20 cellular contexts compared by ENCODE assay signal in genomic region chr22:35135165-35135564, GRCh38.
DNase-seq lines count a peak whose midpoint lies in the region; ATAC-seq, FAIRE-seq and TF ChIP-seq lines count a peak whose summit lies in the region.
"Had no signal": no experiment of that assay in that cellular context is flagged by ENCODE, and none has a peak within 500 bp of the region (broad histone marks: within the 10 kb centered on the region; RNA-seq: fewer than 3 reads in every experiment).

No MANE protein-coding gene starts in this region.

- no peak overlapping the region for H3K4me2 ChIP-seq in neuronal stem cell (ENCODE audit: insufficient read depth, low read length, poor library complexity, severe bottlenecking)
- H3K4me2 ChIP-seq in smooth muscle cell, result no peak overlapping the region

- peaks cover 7% of the 10 kb centered on the region for H3K27me3 Mint-ChIP-seq in activated T-helper 2 cell treated with anti-CD3 and anti-CD28 coated beads, Interferon-gamma antibody, Interleukin-2, Interleukin-4, amounts not matched to agents 10 μg/mL and 5 μg/mL and 100 μg/mL, durations not matched to agents 14 hours and 24 hours and 36 hours (ENCODE audit: low read depth)

- no peak for ATAC-seq in GM18502 (IDR thresholded peaks at IDR 0.05; ENCODE audit: poor library complexity, unreplicated experiment)
- ATAC-seq: activated naive CD8-positive, alpha-beta T cell treated with anti-CD3 and anti-CD28 coated beads, Interleukin-2, amount 50 U/mL, for 24 hours; HCT116 had no signal

- H3K36me3 Mint-ChIP-seq in activated T-helper 2 cell treated with anti-CD3 and anti-CD28 coated beads, Interferon-gamma antibody, Interleukin-2, Interleukin-4, amounts not matched to agents 10 μg/mL and 5 μg/mL and 100 μg/mL, durations not matched to agents 14 hours and 24 hours and 36 hours (ENCODE audit: low read depth), result no peaks in the 10 kb centered on the region

- no peak overlapping the region for H2AK5ac ChIP-seq in neuronal stem cell (ENCODE audit: low read depth, low read length)

- peak overlapping the region; percentile 45 to 61 for H3K9ac ChIP-seq in duodenal mucosa (ENCODE audit: low read depth in 1 of 2, low read length in 2 of 2)
- H3K9ac ChIP-seq in neuronal stem cell (ENCODE audit: low read depth, low read length, poor library complexity), result no peak overlapping the region
- no peak overlapping the region for H3K9ac ChIP-seq in smooth muscle cell (ENCODE audit: low read depth)

- H3K4ac ChIP-seq in neuronal stem cell (ENCODE audit: low read length), result no peak overlapping the region

- H3K79me2 ChIP-seq in smooth muscle cell (ENCODE audit: low read depth), result no peaks in the 10 kb centered on the region

- H3K23ac ChIP-seq in neuronal stem cell (ENCODE audit: low read depth, low read length, poor library complexity), result no peak overlapping the region

- H3K4me3 Mint-ChIP-seq in activated T-helper 2 cell treated with anti-CD3 and anti-CD28 coated beads, Interferon-gamma antibody, Interleukin-2, Interleukin-4, amounts not matched to agents 10 μg/mL and 5 μg/mL and 100 μg/mL, durations not matched to agents 14 hours and 24 hours and 36 hours (ENCODE audit: low read depth), result no peak overlapping the region
- H3K4me3 Mint-ChIP-seq: activated naive CD8-positive, alpha-beta T cell treated with anti-CD3 and anti-CD28 coated beads, Interleukin-2, amount 50 U/mL, for 24 hours had no signal

- H3K18ac ChIP-seq in neuronal stem cell (ENCODE audit: low read length), result no peak overlapping the region

- peaks cover 4% of the 10 kb centered on the region for H3K4me1 Mint-ChIP-seq in activated T-helper 2 cell treated with anti-CD3 and anti-CD28 coated beads, Interferon-gamma antibody, Interleukin-2, Interleukin-4, amounts not matched to agents 10 μg/mL and 5 μg/mL and 100 μg/mL, durations not matched to agents 14 hours and 24 hours and 36 hours (ENCODE audit: low read depth)

- intact Hi-C loops in activated T-helper 2 cell treated with anti-CD3 and anti-CD28 coated beads, Interferon-gamma antibody, Interleukin-2, Interleukin-4, amounts not matched to agents 10 μg/mL and 5 μg/mL and 100 μg/mL, durations not matched to agents 14 hours and 24 hours and 36 hours (cut with micrococcal nuclease), result no loop called here

- H3K36me3 ChIP-seq in duodenal mucosa (ENCODE audit: control insufficient read depth in 1 of 2, insufficient read depth in 2 of 2, low read length in 2 of 2) (peaks cover 0 to 3% of the 10 kb centered on the region in 2 donors), neuronal stem cell (replicated peaks in 1 of 2; ENCODE audit: control insufficient read depth in 2 of 2, insufficient read depth in 2 of 2, low read length in 2 of 2) (no peaks in the 10 kb centered on the region), smooth muscle cell (ENCODE audit: low read depth) (no peaks in the 10 kb centered on the region)

- H3F3A ChIP-seq in smooth muscle cell (ENCODE audit: low read depth), result no peaks in the 10 kb centered on the region

- peak; percentile 93 for FAIRE-seq in GM19239 (lab: Jason Lieb, UNC)
- FAIRE-seq: keratinocyte had no signal

- no peak overlapping the region for H2BK12ac ChIP-seq in neuronal stem cell (ENCODE audit: low read length)

- H2BK15ac ChIP-seq in neuronal stem cell (ENCODE audit: low read length), result no peak overlapping the region

- H3K27me3 ChIP-seq in duodenal mucosa (ENCODE audit: control insufficient read depth in 1 of 2, insufficient read depth in 2 of 2, low read length in 2 of 2) (no peaks in the 10 kb centered on the region), neuronal stem cell (ENCODE audit: control insufficient read depth in 3 of 3, insufficient read depth in 3 of 3, low read depth in 1 of 3, low read length in 3 of 3) (peaks cover 0 to 4% (median 0%) of the 10 kb centered on the region in 3 experiments), smooth muscle cell (ENCODE audit: low read depth) (peaks cover 55% of the 10 kb centered on the region)

- H3K4me1 ChIP-seq in duodenal mucosa (ENCODE audit: control insufficient read depth in 1 of 2, insufficient read depth in 2 of 2, low read length in 2 of 2) (peaks cover 35 to 52% of the 10 kb centered on the region in 2 donors), neuronal stem cell (ENCODE audit: control insufficient read depth in 2 of 2, insufficient read depth in 1 of 2, low read depth in 1 of 2, low read length in 2 of 2) (peaks cover 0 to 10% of the 10 kb centered on the region in 2 donors), smooth muscle cell (ENCODE audit: low read depth) (peaks cover 11% of the 10 kb centered on the region)

- peak overlapping the region; percentile 72 for H3K27ac ChIP-seq in duodenal mucosa (ENCODE audit: low read depth, low read length)
- H3K27ac ChIP-seq in neuronal stem cell (replicated peaks; ENCODE audit: low read length), result peak overlapping the region; percentile 2
- no peak overlapping the region for H3K27ac ChIP-seq in smooth muscle cell (ENCODE audit: low read depth)

- H3K4me3 ChIP-seq in duodenal mucosa (ENCODE audit: low read depth in 1 of 2, low read length in 2 of 2) (peak overlapping the region; percentile 41 to 46), neuronal stem cell (ENCODE audit: low read length in 2 of 2) (no peak overlapping the region), smooth muscle cell (no peak overlapping the region)

- H3K27ac Mint-ChIP-seq in activated T-helper 2 cell treated with anti-CD3 and anti-CD28 coated beads, Interferon-gamma antibody, Interleukin-2, Interleukin-4, amounts not matched to agents 10 μg/mL and 5 μg/mL and 100 μg/mL, durations not matched to agents 14 hours and 24 hours and 36 hours, result no peak overlapping the region
- H3K27ac Mint-ChIP-seq: activated naive CD8-positive, alpha-beta T cell treated with anti-CD3 and anti-CD28 coated beads, Interleukin-2, amount 50 U/mL, for 24 hours had no signal

- no peak overlapping the region for H4K91ac ChIP-seq in neuronal stem cell (ENCODE audit: low read depth, low read length, poor library complexity)

- no peaks in the 10 kb centered on the region for H4K20me1 ChIP-seq in smooth muscle cell (ENCODE audit: low read depth)

- H3K9me3 ChIP-seq in duodenal mucosa (ENCODE audit: control insufficient read depth in 1 of 2, low read length in 2 of 2), result no peaks in the 10 kb centered on the region
- no peaks in the 10 kb centered on the region for H3K9me3 ChIP-seq in neuronal stem cell (replicated peaks in 1 of 2; ENCODE audit: control insufficient read depth in 2 of 2, insufficient read depth in 1 of 2, low read depth in 1 of 2, low read length in 2 of 2)
- no peaks in the 10 kb centered on the region for H3K9me3 ChIP-seq in smooth muscle cell (replicated peaks; ENCODE audit: low read depth)

- no peak overlapping the region for H4K8ac ChIP-seq in neuronal stem cell (ENCODE audit: low read depth, low read length)

- H3K9me3 Mint-ChIP-seq in activated T-helper 2 cell treated with anti-CD3 and anti-CD28 coated beads, Interferon-gamma antibody, Interleukin-2, Interleukin-4, amounts not matched to agents 10 μg/mL and 5 μg/mL and 100 μg/mL, durations not matched to agents 14 hours and 24 hours and 36 hours, result no peaks in the 10 kb centered on the region
- H3K9me3 Mint-ChIP-seq: activated naive CD8-positive, alpha-beta T cell treated with anti-CD3 and anti-CD28 coated beads, Interleukin-2, amount 50 U/mL, for 24 hours had no signal

- H2BK5ac ChIP-seq in neuronal stem cell (ENCODE audit: low read length), result no peak overlapping the region

- TF ChIP-seq CTCF in smooth muscle cell (IDR thresholded peaks at IDR 0.05; ENCODE audit: borderline replicate concordance, insufficient read depth, poor library complexity, severe bottlenecking), result no peak

- no peak overlapping the region for H2AFZ ChIP-seq in neuronal stem cell (ENCODE audit: low read length)
- H2AFZ ChIP-seq in smooth muscle cell (ENCODE audit: low read depth), result no peak overlapping the region

- H3K14ac ChIP-seq in neuronal stem cell (ENCODE audit: low read length), result no peak overlapping the region

- no CpG with 5 or more reads among the region's 5 CpGs for WGBS in neuronal stem cell (ENCODE audit: extremely low coverage in 2 of 2, insufficient read length in 2 of 2, insufficient replicate concordance in 1 of 2), 2 donors
- 61% methylated on average over 5 of the region's 5 CpGs for WGBS in smooth muscle cell (ENCODE audit: low lambda C conversion rate)

- no peak overlapping the region for H2BK120ac ChIP-seq in neuronal stem cell (ENCODE audit: low read depth, low read length)

- no peaks in the 10 kb centered on the region for H3K79me1 ChIP-seq in neuronal stem cell (ENCODE audit: low read depth, low read length)

- DNase-seq in GM19239 (ENCODE audit: insufficient read length, low spot score) (no peak), M059J (ENCODE audit: low read depth) (peak; percentile 61), neuronal stem cell (ENCODE audit: low spot score) (no peak), dermis blood vessel endothelial cell (no peak), smooth muscle cell (lab: John Stamatoyannopoulos, UW; ENCODE audit: unreplicated experiment) (no peak)
- DNase-seq in activated T-helper 2 cell treated with anti-CD3 and anti-CD28 coated beads, Interferon-gamma antibody, Interleukin-2, Interleukin-4, amounts not matched to agents 10 μg/mL and 5 μg/mL and 100 μg/mL, durations not matched to agents 14 hours and 24 hours and 36 hours (ENCODE audit: low spot score), result no peak
- DNase-seq: activated naive CD8-positive, alpha-beta T cell treated with anti-CD3 and anti-CD28 coated beads, Interleukin-2, amount 50 U/mL, for 24 hours; AML-193; DND-41; foreskin fibroblast; hippocampal formation; NCI-H1417 treated with DMSO at 0.1 percent for 48 hours; NCI-H524; retina; stimulated activated CD4-positive, alpha-beta T cell treated with anti-CD3 and anti-CD28 coated beads, Interleukin-12 subunit alpha, Interleukin-12 subunit beta, amount 100 ng/mL, for 4 hours; SW 1271 had no signal

Comparison
In these comparisons a context has a peak if more than half of its experiments do, and no peak if none do; other contexts are left out.
1. H3K4me3 ChIP-seq: peak in duodenal mucosa (2 of 2); none in neuronal stem cell (0 of 2) and smooth muscle cell (single experiment).
2. H3K9ac ChIP-seq: peak in duodenal mucosa (2 of 2); none in neuronal stem cell (single experiment) and smooth muscle cell (single experiment).